Comparison of ENCODE assay signal across 13 cellular contexts in the genomic region with DNA sequence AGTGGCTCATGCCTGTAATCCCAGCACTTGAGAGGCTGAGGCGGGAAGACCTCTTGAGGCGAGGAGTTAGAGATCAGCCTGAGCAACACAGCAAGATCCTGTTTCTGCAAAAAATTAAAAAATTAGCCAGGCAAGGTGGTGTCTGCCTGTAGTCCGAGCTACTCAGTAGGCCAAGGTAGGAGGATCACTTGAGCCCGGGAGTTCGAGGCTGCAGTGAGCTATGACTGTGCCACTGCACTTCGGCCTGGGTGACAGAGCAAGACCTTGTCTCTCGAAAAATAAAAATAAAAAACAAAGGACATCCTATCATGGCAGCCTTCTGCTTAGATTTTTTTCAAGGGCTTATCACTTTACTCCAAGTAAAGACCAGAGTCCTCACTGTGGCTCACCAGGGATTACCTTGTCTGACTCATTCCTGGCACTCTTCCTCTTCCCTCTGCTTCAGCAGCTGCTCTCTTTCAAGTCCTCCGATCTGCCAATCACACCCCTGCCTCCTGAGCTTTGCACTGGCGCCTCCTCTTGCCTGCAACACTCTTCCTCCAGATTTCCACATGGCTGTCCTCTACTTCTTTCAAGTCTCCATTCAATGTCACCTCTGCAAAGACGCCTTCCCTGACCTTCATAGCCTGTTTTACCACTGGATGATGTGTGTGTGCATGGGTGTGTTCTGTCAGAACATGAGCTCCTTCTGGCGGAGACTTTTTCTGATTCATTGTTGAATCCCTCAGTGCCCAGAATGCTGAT. TPM values are rescaled to one million over a fixed set of nuclear protein-coding genes. Genes with fewer than 3 reads are reported as not detected.
DNase-seq lines count a peak whose midpoint lies in the region; ATAC-seq and TF ChIP-seq lines count a peak whose summit lies in the region.
"Had no signal": no experiment of that assay in that cellular context is flagged by ENCODE, and none has a peak within 500 bp of the region (broad histone marks: within the 10 kb centered on the region; RNA-seq: fewer than 3 reads in every experiment).

No MANE protein-coding gene starts in this region.

- no peak overlapping the region for H4K5ac ChIP-seq in IMR-90 (ENCODE audit: low read depth, low read length)

- H3K9me1 ChIP-seq in IMR-90 (ENCODE audit: insufficient read depth, low read length), result no peaks in the 10 kb centered on the region; the same call in none of the 2 replicates

- H2AK5ac ChIP-seq in IMR-90 (ENCODE audit: low read depth, low read length), result peak overlapping the region; percentile 37; the same call in 1 of the 2 replicates

- H3K4me3 ChIP-seq in AG10803 (ENCODE audit: low read length), result no peak overlapping the region
- H3K4me3 ChIP-seq in IMR-90 (ENCODE audit: insufficient read depth, low read depth, low read length), result no peak overlapping the region
- H3K4me3 ChIP-seq in adrenal gland, result no peak overlapping the region
- H3K4me3 ChIP-seq: right lobe of liver had no signal

- no peaks in the 10 kb centered on the region for H4K20me1 ChIP-seq in IMR-90 (ENCODE audit: insufficient read depth, low read length)

- TF ChIP-seq POLR2A in IMR-90 (IDR thresholded peaks at IDR 0.05; ENCODE audit: low read depth, low read length), result no peak
- no peak for TF ChIP-seq POLR2A in adrenal gland (IDR thresholded peaks at IDR 0.05)

- ATAC-seq in IMR-90 (ENCODE audit: low read depth) (peak; percentile 59), HG02840 (IDR thresholded peaks at IDR 0.05; ENCODE audit: low FRiP score, unreplicated experiment) (no peak), GM18861 (IDR thresholded peaks at IDR 0.05; ENCODE audit: unreplicated experiment) (no peak)
- ATAC-seq: CD8-positive, alpha-beta T cell; stimulated activated memory B cell treated with anti-CD40 and anti-IgM and Interleukin-4, amounts not matched to agents 10 μg/mL and 1 μg/mL and 100 μg/mL, for 72 hours had no signal

- no peak overlapping the region for H3K9ac ChIP-seq in IMR-90 (ENCODE audit: low read depth, low read length)

- H2AFZ ChIP-seq in IMR-90 (replicated peaks; ENCODE audit: low read length, poor library complexity), result no peak overlapping the region

- 38% methylated on average over 2 of the region's 11 CpGs; no CpG with 5 or more reads in 1 of the 2 experiments for WGBS in IMR-90 (ENCODE audit: extremely low coverage in 2 of 2, insufficient read length in 1 of 2), 2 experiments
- 57 to 66% (median 59%) methylated on average over 11 of the region's 11 CpGs for WGBS in adrenal gland, 4 donors

- no peak for TF ChIP-seq RAD21 in IMR-90 (IDR thresholded peaks at IDR 0.05; ENCODE audit: low read length)

- H3K4ac ChIP-seq in IMR-90 (ENCODE audit: low read depth, low read length), result no peak overlapping the region; the same call in 1 of the 2 replicates

- POLR2A ChIA-PET in IMR-90 (lab: Charles Lee; ENCODE audit: unreplicated experiment), result interaction anchor here (0.7 kb wide), 1 partner anchor 460 kb away, joined by 5 read pairs; no protein-coding TSS in a partner anchor

- no peak overlapping the region for H2AK9ac ChIP-seq in IMR-90 (replicated peaks; ENCODE audit: low read depth, low read length, poor library complexity)

- H3K14ac ChIP-seq in IMR-90 (replicated peaks; ENCODE audit: low read depth, low read length), result no peak overlapping the region

- dilution Hi-C loops in IMR-90 (cut with HindIII; ENCODE audit: low sequenced_read_pairs, unreplicated experiment), result no loop called here

- in situ Hi-C loops in IMR-90 (cut with MboI; ENCODE audit: low sequenced_read_pairs), result no loop called here

- DNase-seq in AG10803 (ENCODE audit: low read depth) (peak; percentile 46), IMR-90 (peak; percentile 89), adrenal gland (peak; percentile 70 to 89 (median 81)), iris pigment epithelial cell (ENCODE audit: low read depth) (peak; percentile 95), middle frontal gyrus (ENCODE audit: extremely low spot score, low spot score) (no peak), pons (ENCODE audit: low spot score) (no peak)
- DNase-seq: activated CD4-positive, CD25-positive, alpha-beta regulatory T cell treated with anti-CD3 and anti-CD28 coated beads, Interleukin-2, amount 50 U/mL, for 72 hours; CD8-positive, alpha-beta T cell; immature natural killer cell; right lobe of liver had no signal

- intact Hi-C loops in IMR-90 (cut with micrococcal nuclease), result no loop called here
- intact Hi-C loops in adrenal gland (cut with DNase I), result no loop called here

- BruUV-seq in IMR-90 (replicated peaks; lab: Mats Ljungman, UMichigan), result no TSS peak

- H4K8ac ChIP-seq in IMR-90 (ENCODE audit: low read depth in 2 of 2, low read length in 2 of 2), result peak overlapping the region in 1 of 2 experiments; percentile 11; a peak in 1 of 4 replicates

- H3K4me2 ChIP-seq in IMR-90 (ENCODE audit: low read depth, low read length), result no peak overlapping the region

- H3K23ac ChIP-seq in IMR-90 (ENCODE audit: low read depth, low read length), result no peak overlapping the region

- H2BK5ac ChIP-seq in IMR-90 (ENCODE audit: low read depth, low read length, poor library complexity, severe bottlenecking), result no peak overlapping the region

- H3K27me3 ChIP-seq in IMR-90 (ENCODE audit: control insufficient read depth, insufficient read depth, low read length), result no peaks in the 10 kb centered on the region
- H3K27me3 ChIP-seq in adrenal gland, result no peaks in the 10 kb centered on the region
- H3K27me3 ChIP-seq: right lobe of liver had no signal

- H3K36me3 ChIP-seq in IMR-90 (ENCODE audit: control insufficient read depth, insufficient read depth, low read length) (no peaks in the 10 kb centered on the region), adrenal gland (replicated peaks in 1 of 2) (no peaks in the 10 kb centered on the region)
- H3K36me3 ChIP-seq: right lobe of liver had no signal

- H4K91ac ChIP-seq in IMR-90 (ENCODE audit: insufficient read depth, low read depth, low read length), result no peak overlapping the region

- H2BK15ac ChIP-seq in IMR-90 (ENCODE audit: low read depth, low read length), result no peak overlapping the region

- H3K9me3 ChIP-seq in IMR-90 (ENCODE audit: control insufficient read depth, insufficient read depth, low read length) (no peaks in the 10 kb centered on the region), adrenal gland (replicated peaks in 1 of 3) (no peaks in the 10 kb centered on the region)
- H3K9me3 ChIP-seq: right lobe of liver had no signal

- H2BK20ac ChIP-seq in IMR-90 (ENCODE audit: low read depth, low read length), result no peak overlapping the region; the same call in 1 of the 2 replicates

- H3K18ac ChIP-seq in IMR-90 (ENCODE audit: low read depth, low read length), result no peak overlapping the region

- H3K4me1 ChIP-seq in IMR-90 (ENCODE audit: control insufficient read depth, insufficient read depth, low read length), result peaks cover 5% of the 10 kb centered on the region; the same call in 1 of the 2 replicates
- peaks cover 0 to 20% of the 10 kb centered on the region in 2 donors for H3K4me1 ChIP-seq in adrenal gland (replicated peaks in 1 of 2)
- H3K4me1 ChIP-seq: right lobe of liver had no signal

- CTCF ChIA-PET in IMR-90 (lab: Yijun Ruan, JAX), result interaction anchor here (0.7 to 1.0 kb wide), 3 partner anchors 14 to 327 kb away, joined by 3 to 4 read pairs (median 3); no protein-coding TSS in a partner anchor

- H2BK120ac ChIP-seq in IMR-90 (ENCODE audit: low read depth, low read length), result no peak overlapping the region

- no peak overlapping the region for H3K56ac ChIP-seq in IMR-90 (ENCODE audit: extremely low read depth, insufficient read depth, low read length)

- no peak overlapping the region for H3K27ac ChIP-seq in IMR-90 (ENCODE audit: insufficient read depth, low read length)
- H3K27ac ChIP-seq in adrenal gland, result peak overlapping the region in 3 of 5 donors; percentile 48 to 58 (median 49)
- H3K27ac ChIP-seq: right lobe of liver had no signal

- peaks cover 0 to 12% of the 10 kb centered on the region in 2 experiments; a peak in 2 of 4 replicates for H3K79me1 ChIP-seq in IMR-90 (ENCODE audit: low read depth in 1 of 2, low read length in 2 of 2)

- TF ChIP-seq CTCF in AG10803 (conservative IDR thresholded peaks at IDR 0.05; ENCODE audit: low read length) (no peak), IMR-90 (conservative IDR thresholded peaks at IDR 0.05; ENCODE audit: low read depth, low read length) (no peak), adrenal gland (IDR thresholded peaks at IDR 0.05) (peak in 4 of 6 experiments; percentile 3 to 33 (median 22))

TF ChIP-seq in IMR-90, 13 proteins besides CTCF, POLR2A, EP300 and RAD21:
- TF ChIP-seq MXI1 (IDR thresholded peaks at IDR 0.05; ENCODE audit: borderline replicate concordance, low read depth, low read length) (no peak), FOS (IDR thresholded peaks at IDR 0.05; ENCODE audit: low read depth, low read length) (0 out of 2 replicates have a peak, but pooled peaks have one; percentile 3), SMC3 (IDR thresholded peaks at IDR 0.05; ENCODE audit: low read depth, low read length) (no peak)
- TF ChIP-seq, protein P1, sequence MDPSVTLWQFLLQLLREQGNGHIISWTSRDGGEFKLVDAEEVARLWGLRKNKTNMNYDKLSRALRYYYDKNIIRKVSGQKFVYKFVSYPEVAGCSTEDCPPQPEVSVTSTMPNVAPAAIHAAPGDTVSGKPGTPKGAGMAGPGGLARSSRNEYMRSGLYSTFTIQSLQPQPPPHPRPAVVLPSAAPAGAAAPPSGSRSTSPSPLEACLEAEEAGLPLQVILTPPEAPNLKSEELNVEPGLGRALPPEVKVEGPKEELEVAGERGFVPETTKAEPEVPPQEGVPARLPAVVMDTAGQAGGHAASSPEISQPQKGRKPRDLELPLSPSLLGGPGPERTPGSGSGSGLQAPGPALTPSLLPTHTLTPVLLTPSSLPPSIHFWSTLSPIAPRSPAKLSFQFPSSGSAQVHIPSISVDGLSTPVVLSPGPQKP (IDR thresholded peaks at IDR 0.05; ENCODE audit: borderline replicate concordance, low read depth, low read length), result no peak

RNA-seq across cellular contexts. Expression of a gene that starts 7.7 kb away (rescaled TPM):
- 17.9 and 24.2 TPM in 2 replicates for total RNA-seq in IMR-90 (2012; rRNA removed)
- 11.9 and 12.3 TPM in 2 replicates for polyA plus RNA-seq in IMR-90 (2012; rRNA removed)
- 2.3 and 2.7 TPM in 2 replicates for polyA plus RNA-seq in IMR-90 (2012; cell fraction: cytosol; rRNA removed)
- 1.1 and 12.1 TPM in 2 replicates for polyA plus RNA-seq in IMR-90 (2012; cell fraction: nucleus; rRNA removed; ENCODE audit: low replicate concordance)
- total RNA-seq in adrenal gland, result 10 to 100 TPM; 14.9 to 39.0 (median 25.2) TPM
- 10 to 100 TPM; 13.5 to 28.8 (median 24.4) TPM for polyA plus RNA-seq in adrenal gland

Comparison
In these comparisons a context has a peak if more than half of its experiments do, and no peak if none do; other contexts are left out.
1. DNase-seq: peak in AG10803 (single experiment), IMR-90 (single experiment), adrenal gland (7 of 7) and iris pigment epithelial cell (single experiment); none in middle frontal gyrus (single experiment) and pons (single experiment).
2. CTCF ChIP-seq: peak in adrenal gland (4 of 6); none in AG10803 (single experiment) and IMR-90 (single experiment).